In the genomic region with DNA sequence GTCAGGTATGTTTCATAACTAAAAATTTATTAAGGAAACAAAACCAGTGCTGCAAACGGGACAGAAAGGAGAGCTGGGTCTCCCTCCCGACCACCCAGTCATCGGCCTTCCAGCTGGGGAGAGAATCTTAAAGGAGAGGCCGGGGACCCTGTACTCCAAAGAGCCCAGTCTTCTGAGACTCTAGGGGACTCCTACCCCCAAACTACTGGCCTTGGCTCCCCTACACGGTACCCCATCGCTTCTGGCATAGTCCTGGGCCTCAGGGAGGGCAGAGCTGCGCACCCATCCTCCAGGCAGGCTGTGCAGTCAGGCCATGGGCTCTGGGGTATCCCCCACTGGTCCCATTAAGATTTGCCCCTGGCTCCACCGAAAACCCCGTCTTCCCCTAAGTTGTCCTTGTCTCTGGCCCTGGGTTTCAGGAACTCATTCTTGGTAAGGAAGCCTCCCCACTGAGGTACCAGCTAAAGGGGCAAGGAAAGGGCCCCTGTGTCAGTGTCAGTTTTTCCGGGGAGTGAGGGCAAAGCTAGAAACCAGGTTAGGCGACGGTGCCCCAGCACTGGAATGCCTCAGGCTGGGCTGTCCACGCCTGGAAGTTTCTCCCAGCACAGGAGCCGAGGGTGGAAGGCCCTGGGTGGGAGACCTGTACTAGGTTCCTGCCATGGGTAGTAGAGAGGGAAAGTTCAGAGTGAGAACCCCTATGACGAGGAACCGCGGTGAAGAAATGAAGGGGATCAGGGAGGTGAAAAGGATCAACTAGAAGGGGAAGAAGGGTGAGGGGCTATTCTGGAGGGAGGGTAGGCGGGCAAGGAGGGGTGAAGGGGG, we compare ENCODE assay signal across 11 cellular contexts. TPM values are rescaled to one million over a fixed set of nuclear protein-coding genes. Genes with fewer than 3 reads are reported as not detected.
DNase-seq lines count a peak whose midpoint lies in the region; ATAC-seq and TF ChIP-seq lines count a peak whose summit lies in the region.
"Had no signal": no experiment of that assay in that cellular context is flagged by ENCODE, and none has a peak within 500 bp of the region (broad histone marks: within the 10 kb centered on the region; RNA-seq: fewer than 3 reads in every experiment).

No MANE protein-coding gene starts in this region.

- peak overlapping the region; percentile 73 to 88 (median 82) for H3K4me3 Mint-ChIP-seq in naive B cell

- peaks cover 13 to 16% of the 10 kb centered on the region in 2 donors for H3K36me3 Mint-ChIP-seq in naive B cell

- H3K4me1 ChIP-seq in upper lobe of right lung: peaks cover 64% of the 10 kb centered on the region

- H3K27me3 ChIP-seq in upper lobe of right lung: no peaks in the 10 kb centered on the region

- ATAC-seq in Right ventricle myocardium inferior (no peak), left cardiac atrium (no peak), naive B cell (ENCODE audit: low read depth in 2 of 2) (no peak), upper lobe of right lung (no peak), HG03139 (IDR thresholded peaks at IDR 0.05; ENCODE audit: unreplicated experiment) (no peak)

- H3K9me3 Mint-ChIP-seq in naive B cell: no peaks in the 10 kb centered on the region

- peak overlapping the region in 3 of 6 donors; percentile 33 to 91 (median 43) for H3K27ac Mint-ChIP-seq in naive B cell

- H3K27ac ChIP-seq in upper lobe of right lung: peak overlapping the region; percentile 72

- H3K36me3 ChIP-seq in upper lobe of right lung: peaks cover 24% of the 10 kb centered on the region

- peak; percentile 11 for DNase-seq in Right ventricle myocardium inferior (ENCODE audit: missing footprints)
- no peak for DNase-seq in left cardiac atrium
- DNase-seq in choroid plexus epithelial cell (ENCODE audit: low read depth): peak; percentile 38
- DNase-seq in naive B cell: no peak
- DNase-seq in upper lobe of right lung: no peak
- DNase-seq in amniotic stem cell (lab: John Stamatoyannopoulos, UW): no peak
- DNase-seq in ecto neural progenitor cell (ENCODE audit: low spot score): no peak
- DNase-seq: activated gamma-delta T cell; NCI-H774; stimulated activated CD4-positive, alpha-beta T cell treated with anti-CD3 and anti-CD28 coated beads, Interleukin-4, amount 100 ng/mL, for 4 hours had no signal

- no peaks in the 10 kb centered on the region for H3K9me3 ChIP-seq in upper lobe of right lung

- intact Hi-C loops in Right ventricle myocardium inferior (cut with DNase I) (loop anchor here (2.0 to 5.0 kb wide), 3 partner anchors 32 to 117 kb away; no protein-coding TSS in a partner anchor), left cardiac atrium (cut with DNase I) (loop anchor here in 1 of 2 donors (5.0 kb wide), 2 partner anchors 32 to 117 kb away; no protein-coding TSS in a partner anchor), upper lobe of right lung (cut with DNase I) (no loop called here)

- H3K27me3 Mint-ChIP-seq in naive B cell: peaks cover 3 to 23% (median 8%) of the 10 kb centered on the region in 3 donors

- peaks cover 33 to 38% (median 35%) of the 10 kb centered on the region in 3 donors for H3K4me1 Mint-ChIP-seq in naive B cell

- H3K4me3 ChIP-seq in choroid plexus epithelial cell (ENCODE audit: low read depth, low read length) (peak overlapping the region; percentile 79), upper lobe of right lung (peak overlapping the region; percentile 21)

- TF ChIP-seq CTCF in choroid plexus epithelial cell (conservative IDR thresholded peaks at IDR 0.05; ENCODE audit: low read depth, low read length) (no peak), upper lobe of right lung (IDR thresholded peaks at IDR 0.05) (no peak)

RNA-seq across cellular contexts. Expression of gene HIC1, which starts 5.1 kb away (rescaled TPM):
- total RNA-seq in Right ventricle myocardium inferior: 22.7 TPM
- 10 to 100 TPM; 20.6 to 22.1 TPM for total RNA-seq in left cardiac atrium
- polyA plus RNA-seq in naive B cell (ENCODE audit: low read depth in 6 of 6): under 1 TPM in 3 of 6 donors, not detected in 3; 0.08 to 0.35 (median 0.23) TPM
- 20.8 TPM for total RNA-seq in upper lobe of right lung

RNA-seq across cellular contexts. Expression of gene OVCA2, which starts 18.2 kb away (rescaled TPM):
- total RNA-seq in Right ventricle myocardium inferior (14.3 TPM), left cardiac atrium (10 to 100 TPM; 15.4 to 26.5 TPM), upper lobe of right lung (21.4 TPM)
- 10 to 100 TPM; 43.0 to 66.7 (median 58.3) TPM for polyA plus RNA-seq in naive B cell (ENCODE audit: low read depth in 6 of 6)

RNA-seq across cellular contexts. Expression of gene DPH1, which starts 30.1 kb away (rescaled TPM):
- total RNA-seq in Right ventricle myocardium inferior (24.1 TPM), left cardiac atrium (10 to 100 TPM; 21.2 to 30.8 TPM), upper lobe of right lung (47.8 TPM)
- polyA plus RNA-seq in naive B cell (ENCODE audit: low read depth in 6 of 6): 10 to 100 TPM; 22.7 to 37.7 (median 29.7) TPM

RNA-seq across cellular contexts. Expression of gene RTN4RL1, which starts 34.9 kb away (rescaled TPM):
- total RNA-seq in Right ventricle myocardium inferior (3.2 TPM), left cardiac atrium (1 to 10 TPM; 6.2 to 7.6 TPM), upper lobe of right lung (4.3 TPM)
- not detected for polyA plus RNA-seq in naive B cell (ENCODE audit: low read depth in 6 of 6)

Comparison
In these comparisons a context has a peak if more than half of its experiments do, and no peak if none do; other contexts are left out.
1. DNase-seq: peak in Right ventricle myocardium inferior (single experiment) and choroid plexus epithelial cell (single experiment); none in left cardiac atrium (single experiment), naive B cell (single experiment), upper lobe of right lung (single experiment), amniotic stem cell (single experiment) and ecto neural progenitor cell (single experiment).